In genomic region chr22:41992496-41992895, GRCh38 we compare ENCODE assay signal across 18 cellular contexts. TPM values are rescaled to one million over a fixed set of nuclear protein-coding genes. Genes with fewer than 3 reads are reported as not detected.
A peak's percentile ranks its signal among the peaks of the same experiment; 100 is the strongest.
DNase-seq lines count a peak whose midpoint lies in the region; ATAC-seq and TF ChIP-seq lines count a peak whose summit lies in the region.
"Had no signal": no experiment of that assay in that cellular context is flagged by ENCODE, and none has a peak within 500 bp of the region (broad histone marks: within the 10 kb centered on the region; RNA-seq: fewer than 3 reads in every experiment).

No MANE protein-coding gene starts in this region.

- no peak overlapping the region for H3K27ac ChIP-seq in stomach
- H3K27ac ChIP-seq: C4-2B had no signal

- H3K4me3 Mint-ChIP-seq in activated naive CD8-positive, alpha-beta T cell treated with anti-CD3 and anti-CD28 coated beads, Interleukin-2, amount 10 ng/mL, durations not matched to agents 7 days and 5 days = no peak overlapping the region
- H3K4me3 Mint-ChIP-seq in activated naive CD8-positive, alpha-beta T cell treated with anti-CD3 and anti-CD28 coated beads, Interleukin-2, amount 50 U/mL, for 24 hours = no peak overlapping the region
- H3K4me3 Mint-ChIP-seq: CD4-positive, alpha-beta memory T cell; HFFc6 had no signal

- no peak for TF ChIP-seq CTCF in stomach (IDR thresholded peaks at IDR 0.05)

- no peaks in the 10 kb centered on the region for H3K9me3 ChIP-seq in stomach
- H3K9me3 ChIP-seq: BE2C had no signal

- no peak for TF ChIP-seq POLR2A in stomach (IDR thresholded peaks at IDR 0.05)

- H3K4me1 ChIP-seq in stomach = no peaks in the 10 kb centered on the region
- H3K4me1 ChIP-seq: BE2C had no signal

- POLR2A ChIA-PET in activated naive CD8-positive, alpha-beta T cell treated with anti-CD3 and anti-CD28 coated beads, Interleukin-2, amount 10 ng/mL, durations not matched to agents 7 days and 5 days (lab: Charles Lee) = no interaction called here

- DNase-seq in activated naive CD8-positive, alpha-beta T cell treated with anti-CD3 and anti-CD28 coated beads, Interleukin-2, amount 10 ng/mL, durations not matched to agents 7 days and 5 days = peak; percentile 4
- no peak for DNase-seq in activated naive CD8-positive, alpha-beta T cell treated with anti-CD3 and anti-CD28 coated beads, Interleukin-2, amount 50 U/mL, for 24 hours
- DNase-seq in islet precursor cell (peak; percentile 13), stomach (peak; percentile 15), amygdala (lab: John Stamatoyannopoulos, UW) (no peak), ureter (ENCODE audit: low spot score) (no peak)
- DNase-seq: ACHN; BE2C; CD4-positive, alpha-beta memory T cell; DND-41; GF-D8; HCEC 1CT; HFFc6 had no signal

- H3K4me1 Mint-ChIP-seq in activated naive CD8-positive, alpha-beta T cell treated with anti-CD3 and anti-CD28 coated beads, Interleukin-2, amount 10 ng/mL, durations not matched to agents 7 days and 5 days = peaks cover 9% of the 10 kb centered on the region
- peaks cover 3% of the 10 kb centered on the region for H3K4me1 Mint-ChIP-seq in activated naive CD8-positive, alpha-beta T cell treated with anti-CD3 and anti-CD28 coated beads, Interleukin-2, amount 50 U/mL, for 24 hours

- 88 to 95% (median 94%) methylated on average over 5 of the region's 5 CpGs for WGBS in stomach, 5 donors

- H3K9me3 Mint-ChIP-seq in activated naive CD8-positive, alpha-beta T cell treated with anti-CD3 and anti-CD28 coated beads, Interleukin-2, amount 10 ng/mL, durations not matched to agents 7 days and 5 days = no peaks in the 10 kb centered on the region
- H3K9me3 Mint-ChIP-seq in activated naive CD8-positive, alpha-beta T cell treated with anti-CD3 and anti-CD28 coated beads, Interleukin-2, amount 50 U/mL, for 24 hours = no peaks in the 10 kb centered on the region
- H3K9me3 Mint-ChIP-seq: CD4-positive, alpha-beta memory T cell; HFFc6 had no signal

- no peak for ATAC-seq in activated naive CD8-positive, alpha-beta T cell treated with anti-CD3 and anti-CD28 coated beads, Interleukin-2, amount 10 ng/mL, durations not matched to agents 7 days and 5 days (ENCODE audit: low read depth)
- no peak for ATAC-seq in activated naive CD8-positive, alpha-beta T cell treated with anti-CD3 and anti-CD28 coated beads, Interleukin-2, amount 50 U/mL, for 24 hours
- no peak for ATAC-seq in GM19328 (IDR thresholded peaks at IDR 0.05; ENCODE audit: unreplicated experiment)
- ATAC-seq: HepG2 had no signal

- no peak overlapping the region for H3K27ac Mint-ChIP-seq in activated naive CD8-positive, alpha-beta T cell treated with anti-CD3 and anti-CD28 coated beads, Interleukin-2, amount 10 ng/mL, durations not matched to agents 7 days and 5 days
- no peak overlapping the region for H3K27ac Mint-ChIP-seq in activated naive CD8-positive, alpha-beta T cell treated with anti-CD3 and anti-CD28 coated beads, Interleukin-2, amount 50 U/mL, for 24 hours
- H3K27ac Mint-ChIP-seq: CD4-positive, alpha-beta memory T cell; HFFc6 had no signal

- intact Hi-C loops in stomach (cut with DNase I; ENCODE audit: low total_unique reads) = no loop called here

- H3K4me3 ChIP-seq in stomach = no peak overlapping the region

- H3K36me3 Mint-ChIP-seq in activated naive CD8-positive, alpha-beta T cell treated with anti-CD3 and anti-CD28 coated beads, Interleukin-2, amount 10 ng/mL, durations not matched to agents 7 days and 5 days = no peaks in the 10 kb centered on the region
- H3K36me3 Mint-ChIP-seq in activated naive CD8-positive, alpha-beta T cell treated with anti-CD3 and anti-CD28 coated beads, Interleukin-2, amount 50 U/mL, for 24 hours (ENCODE audit: low read depth) = no peaks in the 10 kb centered on the region
- H3K36me3 Mint-ChIP-seq: CD4-positive, alpha-beta memory T cell had no signal

- H3K27me3 Mint-ChIP-seq in activated naive CD8-positive, alpha-beta T cell treated with anti-CD3 and anti-CD28 coated beads, Interleukin-2, amount 10 ng/mL, durations not matched to agents 7 days and 5 days = peaks cover 20% of the 10 kb centered on the region
- peaks cover 7% of the 10 kb centered on the region for H3K27me3 Mint-ChIP-seq in activated naive CD8-positive, alpha-beta T cell treated with anti-CD3 and anti-CD28 coated beads, Interleukin-2, amount 50 U/mL, for 24 hours
- H3K27me3 Mint-ChIP-seq: CD4-positive, alpha-beta memory T cell had no signal

- H3K36me3 ChIP-seq in stomach = no peaks in the 10 kb centered on the region
- H3K36me3 ChIP-seq: BE2C had no signal

- no peaks in the 10 kb centered on the region for H3K27me3 ChIP-seq in stomach
- H3K27me3 ChIP-seq: BE2C had no signal

- no peak for TF ChIP-seq EP300 in stomach (IDR thresholded peaks at IDR 0.05)

RNA-seq across cellular contexts. Expression of gene WBP2NL, which starts 6.1 kb away (rescaled TPM):
- total RNA-seq in activated naive CD8-positive, alpha-beta T cell treated with anti-CD3 and anti-CD28 coated beads, Interleukin-2, amount 10 ng/mL, durations not matched to agents 7 days and 5 days = 1 to 10 TPM; 2.4 to 2.6 TPM
- total RNA-seq in stomach (1 to 10 TPM in 2 of 5 donors, not detected in 3; 3.9 to 4.8 TPM), ureter (4.2 TPM)
- 1 to 10 TPM; 1.2 TPM for polyA plus RNA-seq in stomach
- total RNA-seq: A172, H4, HepG2, HFFc6 had no signal
- polyA plus RNA-seq: HepG2 had no signal

RNA-seq across cellular contexts. Expression of gene SEPTIN3, which starts 23.3 kb away (rescaled TPM):
- total RNA-seq in activated naive CD8-positive, alpha-beta T cell treated with anti-CD3 and anti-CD28 coated beads, Interleukin-2, amount 10 ng/mL, durations not matched to agents 7 days and 5 days = under 1 TPM; 0.31 to 0.42 TPM
- total RNA-seq in stomach (1 to 10 TPM in 1 of 5 donors, under 1 TPM in 1, not detected in 3; 0.72 to 1.1 TPM), ureter (0.99 TPM)
- 1 to 10 TPM in 1 of 3 donors, under 1 TPM in 2; 0.61 to 1.4 (median 0.63) TPM for polyA plus RNA-seq in stomach
- total RNA-seq: HepG2 had no signal
- polyA plus RNA-seq: CD4-positive, alpha-beta memory T cell had no signal

RNA-seq across cellular contexts. Expression of gene CENPM, which starts 45.5 kb away (rescaled TPM):
- total RNA-seq in activated naive CD8-positive, alpha-beta T cell treated with anti-CD3 and anti-CD28 coated beads, Interleukin-2, amount 10 ng/mL, durations not matched to agents 7 days and 5 days = 10 to 100 TPM; 45.4 to 53.2 TPM
- total RNA-seq in stomach (10 to 100 TPM in 2 of 5 donors, 1 to 10 TPM in 2, not detected in 1; 6.1 to 64.3 (median 11.1) TPM), ureter (1.2 TPM)
- 10 to 100 TPM; 15.1 to 22.5 (median 15.8) TPM for polyA plus RNA-seq in stomach

Comparison
In these comparisons a context has a peak if more than half of its experiments do, and no peak if none do; other contexts are left out.
1. DNase-seq: peak in activated naive CD8-positive, alpha-beta T cell treated with anti-CD3 and anti-CD28 coated beads, Interleukin-2, amount 10 ng/mL, durations not matched to agents 7 days and 5 days (single experiment), islet precursor cell (single experiment) and stomach (single experiment); none in activated naive CD8-positive, alpha-beta T cell treated with anti-CD3 and anti-CD28 coated beads, Interleukin-2, amount 50 U/mL, for 24 hours (single experiment), amygdala (0 of 56) and ureter (single experiment).